ENCODE assay signal across 8 cellular contexts in the genomic region with DNA sequence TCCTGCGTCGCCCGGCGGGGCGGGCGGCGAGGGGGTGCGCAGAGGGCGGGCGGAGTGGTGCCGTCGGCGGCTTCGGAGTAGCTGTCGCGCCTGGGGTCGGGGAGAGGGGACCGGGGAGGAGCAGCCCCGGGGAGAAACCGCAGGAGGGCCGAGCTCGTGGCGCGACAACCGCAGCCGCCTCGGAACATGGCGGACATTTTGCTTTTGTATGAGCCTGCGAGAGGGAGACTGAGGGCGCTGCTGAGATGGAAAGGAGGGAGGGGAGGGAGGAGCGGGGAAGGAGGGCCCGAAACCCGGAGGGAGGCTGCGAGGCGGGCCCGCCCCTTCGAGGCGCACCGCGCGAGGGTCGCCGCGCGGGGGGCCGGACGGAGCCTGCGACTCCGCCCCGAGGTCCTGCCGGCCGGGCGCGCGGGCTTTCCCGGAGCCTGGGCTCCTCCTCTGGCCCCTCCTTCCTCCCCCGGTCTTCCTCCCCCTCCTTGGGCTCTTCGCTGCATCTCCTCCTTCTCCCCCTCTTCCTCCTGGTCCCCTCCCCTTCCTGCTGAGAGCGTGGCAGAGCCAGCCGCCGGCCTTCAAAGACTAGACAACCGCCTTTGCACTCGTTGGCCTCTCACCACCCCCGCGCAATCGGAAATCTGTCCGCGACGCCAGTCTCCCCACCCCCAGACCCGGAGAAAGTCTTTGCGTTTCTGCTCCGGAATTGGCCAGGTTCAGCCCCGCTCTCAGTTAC. TPM values are rescaled to one million over a fixed set of nuclear protein-coding genes. Genes with fewer than 3 reads are reported as not detected.
DNase-seq lines count a peak whose midpoint lies in the region; ATAC-seq lines count a peak whose summit lies in the region.

No MANE protein-coding gene starts in this region.

- peak overlapping the region; percentile 89 for H3K56ac ChIP-seq in mesendoderm (ENCODE audit: low read length)

- peaks cover 25% of the 10 kb centered on the region for H3K36me3 Mint-ChIP-seq in activated CD8-positive, alpha-beta T cell treated with anti-CD3 and anti-CD28 coated beads, Interleukin-2, amount 10 ng/mL, durations not matched to agents 7 days and 5 days (ENCODE audit: low read depth)

- H3K79me1 ChIP-seq in mesendoderm (ENCODE audit: low read length) = no peaks in the 10 kb centered on the region

- H3K9ac ChIP-seq in mesendoderm (ENCODE audit: low read length) = peak overlapping the region; percentile 81

- no peaks in the 10 kb centered on the region for H3K9me3 Mint-ChIP-seq in activated CD8-positive, alpha-beta T cell treated with anti-CD3 and anti-CD28 coated beads, Interleukin-2, amount 10 ng/mL, durations not matched to agents 7 days and 5 days (ENCODE audit: insufficient read depth)

- peak overlapping the region; percentile 23 for H3K4me2 ChIP-seq in mesendoderm (ENCODE audit: low read length)

- H3K79me2 ChIP-seq in mesendoderm (ENCODE audit: control insufficient read depth, insufficient read depth, low read length) = no peaks in the 10 kb centered on the region

- H3K23ac ChIP-seq in mesendoderm (ENCODE audit: low read length) = no peak overlapping the region

- H2BK120ac ChIP-seq in mesendoderm (ENCODE audit: low read depth, low read length) = no peak overlapping the region

- no peaks in the 10 kb centered on the region for H3K27me3 ChIP-seq in mesendoderm (ENCODE audit: insufficient read depth, low read length, poor library complexity)

- H2AK5ac ChIP-seq in mesendoderm (ENCODE audit: low read length) = no peak overlapping the region

- no peaks in the 10 kb centered on the region for H3K4me1 ChIP-seq in mesendoderm (ENCODE audit: control insufficient read depth, low read depth, low read length)

- peak overlapping the region; percentile 100 for H3K27ac Mint-ChIP-seq in activated CD8-positive, alpha-beta T cell treated with anti-CD3 and anti-CD28 coated beads, Interleukin-2, amount 10 ng/mL, durations not matched to agents 7 days and 5 days

- no CpG with 5 or more reads among the region's 73 CpGs for WGBS in mesendoderm (ENCODE audit: extremely low coverage, insufficient coverage, low lambda C conversion rate)

- peak overlapping the region; percentile 30 for H2BK5ac ChIP-seq in mesendoderm (ENCODE audit: low read length)

- H3K18ac ChIP-seq in mesendoderm (ENCODE audit: low read length) = peak overlapping the region; percentile 92

- H3K4me1 Mint-ChIP-seq in activated CD8-positive, alpha-beta T cell treated with anti-CD3 and anti-CD28 coated beads, Interleukin-2, amount 10 ng/mL, durations not matched to agents 7 days and 5 days (ENCODE audit: low read depth) = peaks cover 24% of the 10 kb centered on the region

- H4K8ac ChIP-seq in mesendoderm (ENCODE audit: low read depth, low read length) = no peak overlapping the region

- no peak overlapping the region for H4K5ac ChIP-seq in mesendoderm (ENCODE audit: low read length)

- DNase-seq in CD1c-positive myeloid dendritic cell (ENCODE audit: extremely low spot score) (peak; percentile 85), NCI-H82 treated with DMSO at 0.1 percent for 48 hours (lab: John Stamatoyannopoulos, UW; ENCODE audit: unreplicated experiment) (peak; percentile 87), mesendoderm (peak; percentile 94)
- DNase-seq in activated CD8-positive, alpha-beta T cell treated with anti-CD3 and anti-CD28 coated beads, Interleukin-2, amount 10 ng/mL, durations not matched to agents 7 days and 5 days = peak; percentile 90
- peak; percentile 70 for DNase-seq in effector CD4-positive, alpha-beta T cell
- DNase-seq in stimulated activated CD8-positive, alpha-beta memory T cell treated with anti-CD3 and anti-CD28 coated beads, Interleukin-12 subunit alpha, Interleukin-12 subunit beta, amount 100 ng/mL, for 24 hours (ENCODE audit: extremely low read depth) = peak; percentile 51

- ATAC-seq in GM19397 (IDR thresholded peaks at IDR 0.05; ENCODE audit: unreplicated experiment) = peak; percentile 76
- peak; percentile 71 for ATAC-seq in HG03571 (IDR thresholded peaks at IDR 0.05; ENCODE audit: unreplicated experiment)
- peak; percentile 70 for ATAC-seq in activated CD8-positive, alpha-beta T cell treated with anti-CD3 and anti-CD28 coated beads, Interleukin-2, amount 10 ng/mL, durations not matched to agents 7 days and 5 days

- no peaks in the 10 kb centered on the region for H3K36me3 ChIP-seq in mesendoderm (ENCODE audit: control insufficient read depth, insufficient read depth, low read length)

- POLR2A ChIA-PET in activated CD8-positive, alpha-beta T cell treated with anti-CD3 and anti-CD28 coated beads, Interleukin-2, amount 10 ng/mL, durations not matched to agents 7 days and 5 days (lab: Charles Lee) = interaction anchor here (0.8 to 1.2 kb wide), 8 partner anchors 10 to 715 kb away, joined by 3 to 5 read pairs (median 3); a partner anchor contains a TSS

- H3K27me3 Mint-ChIP-seq in activated CD8-positive, alpha-beta T cell treated with anti-CD3 and anti-CD28 coated beads, Interleukin-2, amount 10 ng/mL, durations not matched to agents 7 days and 5 days (ENCODE audit: low read depth) = no peaks in the 10 kb centered on the region

- CTCF ChIA-PET in activated CD8-positive, alpha-beta T cell treated with anti-CD3 and anti-CD28 coated beads, Interleukin-2, amount 10 ng/mL, durations not matched to agents 7 days and 5 days (lab: Charles Lee) = interaction anchor here (0.8 to 2.6 kb wide), 2 partner anchors 10 to 23 kb away, joined by 3 to 6 read pairs; no protein-coding TSS in a partner anchor

- peak overlapping the region; percentile 65 for H3K4me3 ChIP-seq in mesendoderm (ENCODE audit: low read length)

- H3K27ac ChIP-seq in mesendoderm (ENCODE audit: low read depth, low read length) = peak overlapping the region; percentile 82

- H2BK15ac ChIP-seq in mesendoderm (replicated peaks; ENCODE audit: low read depth) = no peak overlapping the region

- peak overlapping the region; percentile 79 for H3K4ac ChIP-seq in mesendoderm (ENCODE audit: low read depth, low read length)

- peak overlapping the region; percentile 99 for H3K4me3 Mint-ChIP-seq in activated CD8-positive, alpha-beta T cell treated with anti-CD3 and anti-CD28 coated beads, Interleukin-2, amount 10 ng/mL, durations not matched to agents 7 days and 5 days

RNA-seq across cellular contexts. Expression of gene INTS6L, which starts 1.1 kb away (rescaled TPM):
- total RNA-seq in activated CD8-positive, alpha-beta T cell treated with anti-CD3 and anti-CD28 coated beads, Interleukin-2, amount 10 ng/mL, durations not matched to agents 7 days and 5 days = 10 to 100 TPM; 24.4 to 24.9 TPM
- 6.0 TPM for polyA plus RNA-seq in mesendoderm (2013, experiment 1 of 2)
- polyA plus RNA-seq in mesendoderm (2013, experiment 2 of 2) = 5.9 TPM

Comparison
In these comparisons a context has a peak if more than half of its experiments do, and no peak if none do; other contexts are left out.
1. Peak in every context shown above with its lines: DNase-seq, ATAC-seq, H3K4me3 ChIP-seq and H3K27ac ChIP-seq.